ENCODE assay signal across 22 cellular contexts in the genomic region with DNA sequence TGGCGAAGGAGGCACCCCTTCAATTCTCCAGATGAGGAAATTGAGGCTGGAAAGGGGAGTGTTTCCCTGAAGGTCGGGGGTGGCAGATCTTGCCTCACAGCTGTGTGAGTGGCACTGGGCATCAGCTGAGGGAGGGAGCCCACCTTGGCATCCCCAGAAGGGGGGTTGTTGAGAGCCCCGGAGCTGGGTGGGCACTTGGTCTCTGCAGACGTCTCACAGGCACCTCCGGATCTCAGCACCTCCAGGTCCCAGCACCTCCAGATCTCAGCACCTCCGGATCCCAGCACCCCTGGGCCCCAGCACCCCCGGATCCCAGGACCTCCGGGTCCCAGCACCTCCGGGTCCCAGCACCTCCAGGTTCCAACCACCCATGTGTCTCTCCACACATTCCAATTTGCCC.
"Had no signal": no experiment of that assay in that cellular context is flagged by ENCODE, and none has a peak within 500 bp of the region (broad histone marks: within the 10 kb centered on the region; RNA-seq: fewer than 3 reads in every experiment).

No MANE protein-coding gene starts in this region.

- H3K36me3 ChIP-seq: adrenal gland, colonic mucosa had no signal

- ATAC-seq: activated T-cell treated with anti-CD3 and anti-CD28 coated beads, Interleukin-2, amount 50 U/mL, for 4 hours; effector memory CD8-positive, alpha-beta T cell; esophagus mucosa; left ventricle myocardium superior; T-helper 17 cell had no signal

- H3K27me3 ChIP-seq: adrenal gland, colonic mucosa, hepatocyte had no signal

- H3K9me3 ChIP-seq: adrenal gland, colonic mucosa had no signal

- H3K27ac Mint-ChIP-seq: activated CD4-positive, alpha-beta memory T cell treated with anti-CD3 and anti-CD28 coated beads, Interleukin-2, amount 10 ng/mL, durations not matched to agents 7 days and 5 days; activated CD4-positive, alpha-beta T cell treated with anti-CD3 and anti-CD28 coated beads, Interleukin-2, amount 10 ng/mL, durations not matched to agents 24 days and 14 days; activated naive CD4-positive, alpha-beta T cell treated with anti-CD3 and anti-CD28 coated beads, Interleukin-2, amount 10 ng/mL, durations not matched to agents 7 days and 5 days; effector memory CD8-positive, alpha-beta T cell; immature natural killer cell; nephron progenitor cell; T-helper 17 cell had no signal

- H3K27ac ChIP-seq: adrenal gland, colonic mucosa, dorsolateral prefrontal cortex, hepatocyte had no signal

- H3K27me3 Mint-ChIP-seq: memory B cell, T-helper 17 cell had no signal

- DNase-seq: activated CD4-positive, alpha-beta memory T cell treated with anti-CD3 and anti-CD28 coated beads, Interleukin-2, amount 10 ng/mL, durations not matched to agents 7 days and 5 days; activated CD4-positive, alpha-beta T cell treated with anti-CD3 and anti-CD28 coated beads, Interleukin-2, amount 10 ng/mL, durations not matched to agents 24 days and 14 days; activated CD4-positive, CD25-positive, alpha-beta regulatory T cell; activated naive CD4-positive, alpha-beta T cell treated with anti-CD3 and anti-CD28 coated beads, Interleukin-2, amount 10 ng/mL, durations not matched to agents 7 days and 5 days; activated T-cell treated with anti-CD3 and anti-CD28 coated beads, Interleukin-2, amount 50 U/mL, for 4 hours; colonic mucosa; effector memory CD8-positive, alpha-beta T cell; foreskin melanocyte; immature natural killer cell; kidney glomerular epithelial cell; left ventricle myocardium superior; nephron progenitor cell; nucleus accumbens; stimulated activated CD4-positive, alpha-beta T cell treated with anti-CD3 and anti-CD28 coated beads, Interleukin-4, amount 100 ng/mL, for 1 hour; stimulated activated naive CD4-positive, alpha-beta T cell; SW 1271; T-helper 17 cell had no signal

- H3K4me3 Mint-ChIP-seq: activated CD4-positive, alpha-beta memory T cell treated with anti-CD3 and anti-CD28 coated beads, Interleukin-2, amount 10 ng/mL, durations not matched to agents 7 days and 5 days; activated CD4-positive, alpha-beta T cell treated with anti-CD3 and anti-CD28 coated beads, Interleukin-2, amount 10 ng/mL, durations not matched to agents 24 days and 14 days; activated naive CD4-positive, alpha-beta T cell treated with anti-CD3 and anti-CD28 coated beads, Interleukin-2, amount 10 ng/mL, durations not matched to agents 7 days and 5 days; activated T-cell treated with anti-CD3 and anti-CD28 coated beads, Interleukin-2, amount 50 U/mL, for 4 hours; effector memory CD8-positive, alpha-beta T cell; immature natural killer cell; memory B cell; nephron progenitor cell; T-helper 17 cell had no signal

- H3K4me3 ChIP-seq: adrenal gland, colonic mucosa, dorsolateral prefrontal cortex, hepatocyte had no signal

- H3K4me1 ChIP-seq: adrenal gland, colonic mucosa had no signal

- H3K4me1 Mint-ChIP-seq: activated CD4-positive, alpha-beta memory T cell treated with anti-CD3 and anti-CD28 coated beads, Interleukin-2, amount 10 ng/mL, durations not matched to agents 7 days and 5 days; activated naive CD4-positive, alpha-beta T cell treated with anti-CD3 and anti-CD28 coated beads, Interleukin-2, amount 10 ng/mL, durations not matched to agents 7 days and 5 days; immature natural killer cell had no signal

- H3K9me3 Mint-ChIP-seq: activated CD4-positive, alpha-beta memory T cell treated with anti-CD3 and anti-CD28 coated beads, Interleukin-2, amount 10 ng/mL, durations not matched to agents 7 days and 5 days; activated CD4-positive, alpha-beta T cell treated with anti-CD3 and anti-CD28 coated beads, Interleukin-2, amount 10 ng/mL, durations not matched to agents 24 days and 14 days; activated naive CD4-positive, alpha-beta T cell treated with anti-CD3 and anti-CD28 coated beads, Interleukin-2, amount 10 ng/mL, durations not matched to agents 7 days and 5 days; activated T-cell treated with anti-CD3 and anti-CD28 coated beads, Interleukin-2, amount 50 U/mL, for 4 hours; effector memory CD8-positive, alpha-beta T cell; immature natural killer cell; memory B cell had no signal
